1 cellular context compared by ENCODE assay signal in the genomic region with DNA sequence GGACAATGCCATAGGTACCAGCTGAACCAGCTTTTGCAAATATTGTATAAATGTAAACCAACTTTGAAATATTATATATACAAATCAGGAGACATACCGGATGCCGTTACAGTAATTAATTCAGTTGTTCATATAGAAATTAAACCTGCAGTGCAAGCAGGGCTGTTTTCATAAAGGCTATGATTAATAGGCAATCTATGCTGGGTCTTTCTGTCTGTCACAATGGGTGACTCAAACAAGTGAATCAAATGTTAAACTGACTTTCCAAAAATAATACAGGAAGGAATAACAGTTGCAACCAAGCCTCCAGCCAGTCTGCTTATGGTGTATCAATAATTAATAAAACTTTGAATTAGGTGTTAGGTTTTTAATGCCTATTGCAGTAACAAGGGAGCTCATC.
TF ChIP-seq lines count a peak whose summit lies in the region.

No MANE protein-coding gene starts in this region.

TF ChIP-seq in IMR-90, 13 proteins besides CTCF, POLR2A, EP300 and RAD21:
- TF ChIP-seq CHD1 (IDR thresholded peaks at IDR 0.05; ENCODE audit: low read depth, low read length) (no peak), MAZ (IDR thresholded peaks at IDR 0.05; ENCODE audit: borderline replicate concordance, low read depth, low read length) (no peak), CEBPB (IDR thresholded peaks at IDR 0.05; ENCODE audit: low read depth, low read length) (peak; percentile 43; the same call in 1 of the 2 replicates), FOS (IDR thresholded peaks at IDR 0.05; ENCODE audit: low read depth, low read length) (0 out of 2 replicates have a peak, but pooled peaks have one; percentile 13)
- TF ChIP-seq, protein P1, sequence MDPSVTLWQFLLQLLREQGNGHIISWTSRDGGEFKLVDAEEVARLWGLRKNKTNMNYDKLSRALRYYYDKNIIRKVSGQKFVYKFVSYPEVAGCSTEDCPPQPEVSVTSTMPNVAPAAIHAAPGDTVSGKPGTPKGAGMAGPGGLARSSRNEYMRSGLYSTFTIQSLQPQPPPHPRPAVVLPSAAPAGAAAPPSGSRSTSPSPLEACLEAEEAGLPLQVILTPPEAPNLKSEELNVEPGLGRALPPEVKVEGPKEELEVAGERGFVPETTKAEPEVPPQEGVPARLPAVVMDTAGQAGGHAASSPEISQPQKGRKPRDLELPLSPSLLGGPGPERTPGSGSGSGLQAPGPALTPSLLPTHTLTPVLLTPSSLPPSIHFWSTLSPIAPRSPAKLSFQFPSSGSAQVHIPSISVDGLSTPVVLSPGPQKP (IDR thresholded peaks at IDR 0.05; ENCODE audit: borderline replicate concordance, low read depth, low read length): no peak
